9 cellular contexts compared by ENCODE assay signal in the genomic region with DNA sequence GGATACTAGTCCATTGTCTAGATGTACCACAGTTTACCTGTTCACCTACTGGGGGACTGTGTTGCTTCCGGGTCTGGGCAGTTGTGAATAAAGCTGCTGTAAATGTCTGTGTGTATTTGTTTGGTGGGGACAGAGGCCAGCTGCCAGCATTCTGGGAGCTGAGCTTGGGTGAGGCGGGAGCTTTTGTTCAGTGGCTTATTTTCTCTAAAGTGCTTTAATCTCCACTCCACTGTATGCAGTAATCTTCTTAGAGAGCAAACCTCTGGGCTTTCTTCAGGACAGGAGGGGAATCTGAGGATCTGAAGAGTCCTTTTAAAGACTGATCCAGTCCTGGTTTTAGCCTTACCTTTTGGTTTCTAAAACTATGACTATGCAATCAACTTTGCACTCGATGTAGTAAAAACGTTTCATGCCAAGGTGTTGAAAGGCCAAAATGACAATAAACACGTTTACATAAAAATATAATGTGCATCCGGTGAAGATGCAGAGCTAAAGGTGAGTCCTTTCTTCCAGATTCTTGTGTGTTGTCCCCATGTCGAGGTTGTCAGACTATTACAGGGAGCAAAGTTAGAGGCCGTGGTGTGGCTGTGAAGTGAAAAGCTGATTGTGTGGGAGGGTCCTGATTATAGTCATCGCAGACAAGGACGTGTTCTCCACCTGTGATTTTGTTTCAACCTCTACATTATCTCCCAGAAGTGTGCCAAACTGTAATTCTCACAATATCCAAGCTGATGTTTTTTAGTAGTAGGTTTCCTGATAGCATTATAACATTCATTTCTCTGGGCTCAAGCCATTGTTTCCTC.
DNase-seq lines count a peak whose midpoint lies in the region; ATAC-seq and TF ChIP-seq lines count a peak whose summit lies in the region.
"Had no signal": no experiment of that assay in that cellular context is flagged by ENCODE, and none has a peak within 500 bp of the region (broad histone marks: within the 10 kb centered on the region; RNA-seq: fewer than 3 reads in every experiment).

No MANE protein-coding gene starts in this region.

- no peak overlapping the region for H3K27ac Mint-ChIP-seq in activated CD8-positive, alpha-beta T cell treated with anti-CD3 and anti-CD28 coated beads for 36 hours
- H3K27ac Mint-ChIP-seq in naive B cell: peak overlapping the region; percentile 36 to 81 (median 60)

- TF ChIP-seq CTCF in activated CD8-positive, alpha-beta T cell treated with anti-CD3 and anti-CD28 coated beads for 36 hours (IDR thresholded peaks at IDR 0.05): no peak

- H3K4me1 Mint-ChIP-seq in activated CD8-positive, alpha-beta T cell treated with anti-CD3 and anti-CD28 coated beads for 36 hours (ENCODE audit: low read depth): peaks cover 12% of the 10 kb centered on the region
- H3K4me1 Mint-ChIP-seq in naive B cell: peaks cover 36 to 64% (median 40%) of the 10 kb centered on the region in 3 donors

- POLR2A ChIA-PET in activated CD8-positive, alpha-beta T cell treated with anti-CD3 and anti-CD28 coated beads for 36 hours (lab: Charles Lee): interaction anchor here (0.9 to 1.5 kb wide), 2 partner anchors 9 to 19 kb away, joined by 4 read pairs; no protein-coding TSS in a partner anchor

- DNase-seq in DMS79 (lab: John Stamatoyannopoulos, UW) (peak; percentile 65), NCI-H2029 treated with DMSO at 0.1 percent for 48 hours (lab: John Stamatoyannopoulos, UW) (peak; percentile 24), naive B cell (no peak), SK-N-DZ (ENCODE audit: low spot score) (no peak), mucosa of gallbladder (ENCODE audit: low spot score) (no peak)
- peak; percentile 14 for DNase-seq in activated CD8-positive, alpha-beta T cell treated with anti-CD3 and anti-CD28 coated beads for 36 hours
- no peak for DNase-seq in activated CD8-positive, alpha-beta memory T cell treated with anti-CD3 and anti-CD28 coated beads, Interleukin-2, amount 50 U/mL, for 4 hours
- DNase-seq: anterior cingulate cortex, left cardiac atrium had no signal

- H3K36me3 Mint-ChIP-seq in activated CD8-positive, alpha-beta T cell treated with anti-CD3 and anti-CD28 coated beads for 36 hours (ENCODE audit: low read depth): peaks cover 4% of the 10 kb centered on the region
- H3K36me3 Mint-ChIP-seq in naive B cell: peaks cover 0 to 7% of the 10 kb centered on the region in 2 donors

- ATAC-seq in activated CD8-positive, alpha-beta T cell treated with anti-CD3 and anti-CD28 coated beads for 36 hours: peak; percentile 45
- no peak for ATAC-seq in naive B cell (ENCODE audit: low read depth in 2 of 2)
- ATAC-seq: left cardiac atrium had no signal

- no peaks in the 10 kb centered on the region for H3K9me3 Mint-ChIP-seq in activated CD8-positive, alpha-beta T cell treated with anti-CD3 and anti-CD28 coated beads for 36 hours
- H3K9me3 Mint-ChIP-seq in naive B cell: no peaks in the 10 kb centered on the region

- CTCF ChIA-PET in activated CD8-positive, alpha-beta T cell treated with anti-CD3 and anti-CD28 coated beads for 36 hours (lab: Charles Lee): interaction anchor here (1.0 to 2.0 kb wide), 3 partner anchors 11 to 27 kb away, joined by 3 to 8 read pairs (median 6); no protein-coding TSS in a partner anchor

- no peaks in the 10 kb centered on the region for H3K27me3 Mint-ChIP-seq in activated CD8-positive, alpha-beta T cell treated with anti-CD3 and anti-CD28 coated beads for 36 hours
- no peaks in the 10 kb centered on the region for H3K27me3 Mint-ChIP-seq in naive B cell

- intact Hi-C loops in activated CD8-positive, alpha-beta T cell treated with anti-CD3 and anti-CD28 coated beads for 36 hours (cut with micrococcal nuclease): no loop called here

- H3K4me3 Mint-ChIP-seq in activated CD8-positive, alpha-beta T cell treated with anti-CD3 and anti-CD28 coated beads for 36 hours: no peak overlapping the region
- no peak overlapping the region for H3K4me3 Mint-ChIP-seq in naive B cell

Comparison
In these comparisons a context has a peak if more than half of its experiments do, and no peak if none do; other contexts are left out.
1. DNase-seq: peak in DMS79 (single experiment), NCI-H2029 treated with DMSO at 0.1 percent for 48 hours (single experiment) and activated CD8-positive, alpha-beta T cell treated with anti-CD3 and anti-CD28 coated beads for 36 hours (single experiment); none in naive B cell (single experiment), activated CD8-positive, alpha-beta memory T cell treated with anti-CD3 and anti-CD28 coated beads, Interleukin-2, amount 50 U/mL, for 4 hours (single experiment), SK-N-DZ (single experiment) and mucosa of gallbladder (single experiment).